In genomic region chr10:79354615-79355014, GRCh38 we compare ENCODE assay signal across 30 cellular contexts. TPM values are rescaled to one million over a fixed set of nuclear protein-coding genes. Genes with fewer than 3 reads are reported as not detected.
DNase-seq lines count a peak whose midpoint lies in the region; ATAC-seq, FAIRE-seq and TF ChIP-seq lines count a peak whose summit lies in the region.
"Had no signal": no experiment of that assay in that cellular context is flagged by ENCODE, and none has a peak within 500 bp of the region (broad histone marks: within the 10 kb centered on the region; RNA-seq: fewer than 3 reads in every experiment).

No MANE protein-coding gene starts in this region.

- intact Hi-C loops in IMR-90 (cut with micrococcal nuclease) = no loop called here
- intact Hi-C loops in K562 (cut with micrococcal nuclease) = no loop called here

- H2BK5ac ChIP-seq in IMR-90 (ENCODE audit: low read depth, low read length, poor library complexity, severe bottlenecking) = no peak overlapping the region

- in situ Hi-C loops in IMR-90 (cut with MboI; ENCODE audit: low sequenced_read_pairs) (no loop called here), K562 (cut with MboI) (no loop called here)

- H3K36me3 ChIP-seq in IMR-90 (ENCODE audit: control insufficient read depth, insufficient read depth, low read length) (peaks cover 62% of the 10 kb centered on the region), K562 (ENCODE audit: control insufficient read depth, insufficient read depth, low read length) (peaks cover 63% of the 10 kb centered on the region)

- peak overlapping the region; percentile 3 for H2AK9ac ChIP-seq in IMR-90 (replicated peaks; ENCODE audit: low read depth, low read length, poor library complexity)

- peaks cover 1% of the 10 kb centered on the region; the same call in 1 of the 2 replicates for H3K4me1 ChIP-seq in IMR-90 (ENCODE audit: control insufficient read depth, insufficient read depth, low read length)
- H3K4me1 ChIP-seq in K562 (replicated peaks in 1 of 2; ENCODE audit: control insufficient read depth in 2 of 2, insufficient read depth in 2 of 2, low read length in 2 of 2) = peaks cover 6 to 17% of the 10 kb centered on the region in 2 experiments; a peak in 4 of 5 replicates
- H3K4me1 ChIP-seq: Peyer's patch, tibial artery had no signal

- H4K20me1 ChIP-seq in IMR-90 (ENCODE audit: insufficient read depth, low read length) (peaks cover 46% of the 10 kb centered on the region), K562 (replicated peaks; ENCODE audit: control insufficient read depth, insufficient read depth, low read length) (peaks cover 10% of the 10 kb centered on the region)

- H3K9ac ChIP-seq in IMR-90 (ENCODE audit: low read depth, low read length) (no peak overlapping the region), K562 (ENCODE audit: insufficient read depth in 1 of 2, low read depth in 2 of 2, low read length in 2 of 2) (no peak overlapping the region)

- dilution Hi-C loops in IMR-90 (cut with HindIII; ENCODE audit: low sequenced_read_pairs, unreplicated experiment) = no loop called here

- no peak for TF ChIP-seq EP300 in K562 (IDR thresholded peaks at IDR 0.05; ENCODE audit: low read length)

- no peaks in the 10 kb centered on the region for H3K27me3 ChIP-seq in IMR-90 (ENCODE audit: control insufficient read depth, insufficient read depth, low read length)
- H3K27me3 ChIP-seq in K562 (ENCODE audit: control insufficient read depth in 2 of 2, insufficient read depth in 2 of 2, low read length in 2 of 2) = no peaks in the 10 kb centered on the region
- H3K27me3 ChIP-seq: Peyer's patch, right atrium auricular region, stomach, tibial artery had no signal

- no peaks in the 10 kb centered on the region for H3K9me3 Mint-ChIP-seq in activated naive CD8-positive, alpha-beta T cell treated with anti-CD3 and anti-CD28 coated beads, Interleukin-2, amount 10 ng/mL, durations not matched to agents 7 days and 5 days
- no peaks in the 10 kb centered on the region for H3K9me3 Mint-ChIP-seq in activated naive CD8-positive, alpha-beta T cell treated with anti-CD3 and anti-CD28 coated beads for 36 hours
- H3K9me3 Mint-ChIP-seq in stimulated activated memory B cell treated with anti-CD40 and anti-IgM and Interleukin-4, amounts not matched to agents 10 μg/mL and 1 μg/mL and 100 μg/mL, for 72 hours = no peaks in the 10 kb centered on the region
- no peaks in the 10 kb centered on the region for H3K9me3 Mint-ChIP-seq in chondrocyte (ENCODE audit: low read depth)
- H3K9me3 Mint-ChIP-seq: activated CD4-positive, alpha-beta T cell treated with anti-CD3 and anti-CD28 coated beads, Interleukin-2, amount 10 ng/mL, durations not matched to agents 24 days and 14 days; CD8-positive, alpha-beta memory T cell had no signal

- H3K36me3 Mint-ChIP-seq in activated naive CD8-positive, alpha-beta T cell treated with anti-CD3 and anti-CD28 coated beads, Interleukin-2, amount 10 ng/mL, durations not matched to agents 7 days and 5 days = peaks cover 48% of the 10 kb centered on the region
- H3K36me3 Mint-ChIP-seq in activated naive CD8-positive, alpha-beta T cell treated with anti-CD3 and anti-CD28 coated beads for 36 hours = peaks cover 57% of the 10 kb centered on the region
- peaks cover 74% of the 10 kb centered on the region for H3K36me3 Mint-ChIP-seq in stimulated activated memory B cell treated with anti-CD40 and anti-IgM and Interleukin-4, amounts not matched to agents 10 μg/mL and 1 μg/mL and 100 μg/mL, for 72 hours
- H3K36me3 Mint-ChIP-seq in chondrocyte (ENCODE audit: low read depth) = peaks cover 31% of the 10 kb centered on the region

- H3K9me3 ChIP-seq in IMR-90 (ENCODE audit: control insufficient read depth, insufficient read depth, low read length) = no peaks in the 10 kb centered on the region
- H3K9me3 ChIP-seq in K562 (replicated peaks; ENCODE audit: control insufficient read depth, insufficient read depth, low read depth, low read length) = no peaks in the 10 kb centered on the region
- H3K9me3 ChIP-seq: Peyer's patch, right atrium auricular region, stomach, tibial artery had no signal

- peaks cover 12% of the 10 kb centered on the region for H3K9me1 ChIP-seq in IMR-90 (ENCODE audit: insufficient read depth, low read length)
- peaks cover 11% of the 10 kb centered on the region for H3K9me1 ChIP-seq in K562 (ENCODE audit: control insufficient read depth, insufficient read depth, low read length)

- no peak overlapping the region for H4K91ac ChIP-seq in IMR-90 (ENCODE audit: insufficient read depth, low read depth, low read length)

- CTCF ChIA-PET in IMR-90 (lab: Yijun Ruan, JAX) (no interaction called here), K562 (lab: Yijun Ruan, JAX; ENCODE audit: low intra/inter-chr PET ratio) (no interaction called here)

- H3K27ac ChIP-seq in IMR-90 (ENCODE audit: insufficient read depth, low read length) (no peak overlapping the region), K562 (ENCODE audit: extremely low read depth, low read depth, low read length) (no peak overlapping the region)
- H3K27ac ChIP-seq: Peyer's patch, right atrium auricular region, stomach, tibial artery, WERI-Rb-1 had no signal

- FAIRE-seq in K562 (lab: Jason Lieb, UNC) = no peak
- FAIRE-seq: bronchial epithelial cell, colon had no signal

- peaks cover 19 to 55% of the 10 kb centered on the region in 2 experiments for H3K79me1 ChIP-seq in IMR-90 (ENCODE audit: low read depth in 1 of 2, low read length in 2 of 2)

- peaks cover 41% of the 10 kb centered on the region for H3K4me1 Mint-ChIP-seq in activated naive CD8-positive, alpha-beta T cell treated with anti-CD3 and anti-CD28 coated beads, Interleukin-2, amount 10 ng/mL, durations not matched to agents 7 days and 5 days
- peaks cover 33% of the 10 kb centered on the region for H3K4me1 Mint-ChIP-seq in activated naive CD8-positive, alpha-beta T cell treated with anti-CD3 and anti-CD28 coated beads for 36 hours
- H3K4me1 Mint-ChIP-seq in stimulated activated memory B cell treated with anti-CD40 and anti-IgM and Interleukin-4, amounts not matched to agents 10 μg/mL and 1 μg/mL and 100 μg/mL, for 72 hours = peaks cover 73% of the 10 kb centered on the region
- H3K4me1 Mint-ChIP-seq in chondrocyte (ENCODE audit: low read depth) = no peaks in the 10 kb centered on the region

- POLR2A ChIA-PET in activated naive CD8-positive, alpha-beta T cell treated with anti-CD3 and anti-CD28 coated beads, Interleukin-2, amount 10 ng/mL, durations not matched to agents 7 days and 5 days (lab: Charles Lee) = interaction anchor here (0.9 to 1.0 kb wide), 2 partner anchors 33 to 38 kb away, joined by 3 read pairs; no protein-coding TSS in a partner anchor
- POLR2A ChIA-PET in IMR-90 (lab: Charles Lee; ENCODE audit: unreplicated experiment) = no interaction called here
- POLR2A ChIA-PET in K562 (lab: Yijun Ruan, JAX) = interaction anchor here (0.6 to 1.7 kb wide), 6 partner anchors 10 to 1187 kb away, joined by 3 to 6 read pairs (median 3); no protein-coding TSS in a partner anchor

- no peak overlapping the region for H4K5ac ChIP-seq in IMR-90 (ENCODE audit: low read depth, low read length)

- H2AK5ac ChIP-seq in IMR-90 (ENCODE audit: low read depth, low read length) = no peak overlapping the region

- no peak overlapping the region for H3K56ac ChIP-seq in IMR-90 (ENCODE audit: extremely low read depth, insufficient read depth, low read length)

- H3K27ac Mint-ChIP-seq in activated naive CD8-positive, alpha-beta T cell treated with anti-CD3 and anti-CD28 coated beads, Interleukin-2, amount 10 ng/mL, durations not matched to agents 7 days and 5 days = no peak overlapping the region
- H3K27ac Mint-ChIP-seq in activated naive CD8-positive, alpha-beta T cell treated with anti-CD3 and anti-CD28 coated beads for 36 hours = no peak overlapping the region
- H3K27ac Mint-ChIP-seq in stimulated activated memory B cell treated with anti-CD40 and anti-IgM and Interleukin-4, amounts not matched to agents 10 μg/mL and 1 μg/mL and 100 μg/mL, for 72 hours = peak overlapping the region; percentile 61
- H3K27ac Mint-ChIP-seq in chondrocyte (ENCODE audit: unreplicated experiment) = no peak overlapping the region
- H3K27ac Mint-ChIP-seq: activated CD4-positive, alpha-beta T cell treated with anti-CD3 and anti-CD28 coated beads, Interleukin-2, amount 10 ng/mL, durations not matched to agents 24 days and 14 days had no signal

- peaks cover 16% of the 10 kb centered on the region for H3K79me2 ChIP-seq in K562 (ENCODE audit: control insufficient read depth, insufficient read depth, low read length)

- BruUV-seq in IMR-90 (replicated peaks; lab: Mats Ljungman, UMichigan) (no TSS peak), K562 (replicated peaks; lab: Mats Ljungman, UMichigan) (no TSS peak)

- H3K27me3 Mint-ChIP-seq in activated naive CD8-positive, alpha-beta T cell treated with anti-CD3 and anti-CD28 coated beads, Interleukin-2, amount 10 ng/mL, durations not matched to agents 7 days and 5 days = no peaks in the 10 kb centered on the region
- H3K27me3 Mint-ChIP-seq in activated naive CD8-positive, alpha-beta T cell treated with anti-CD3 and anti-CD28 coated beads for 36 hours = no peaks in the 10 kb centered on the region
- H3K27me3 Mint-ChIP-seq in stimulated activated memory B cell treated with anti-CD40 and anti-IgM and Interleukin-4, amounts not matched to agents 10 μg/mL and 1 μg/mL and 100 μg/mL, for 72 hours = no peaks in the 10 kb centered on the region
- no peaks in the 10 kb centered on the region for H3K27me3 Mint-ChIP-seq in chondrocyte (ENCODE audit: low read depth)
- H3K27me3 Mint-ChIP-seq: activated CD4-positive, alpha-beta T cell treated with anti-CD3 and anti-CD28 coated beads, Interleukin-2, amount 10 ng/mL, durations not matched to agents 24 days and 14 days; CD8-positive, alpha-beta memory T cell had no signal

- H3K4me3 ChIP-seq in IMR-90 (ENCODE audit: insufficient read depth, low read depth, low read length) (no peak overlapping the region), K562 (no peak overlapping the region)
- H3K4me3 ChIP-seq: Peyer's patch, right atrium auricular region, smooth muscle cell, stomach, tibial artery had no signal

- DNase-seq in activated naive CD8-positive, alpha-beta T cell treated with anti-CD3 and anti-CD28 coated beads, Interleukin-2, amount 10 ng/mL, durations not matched to agents 7 days and 5 days = no peak
- no peak for DNase-seq in activated naive CD8-positive, alpha-beta T cell treated with anti-CD3 and anti-CD28 coated beads for 36 hours
- no peak for DNase-seq in IMR-90
- peak in 1 of 4 experiments; percentile 16 for DNase-seq in K562 (ENCODE audit: extremely low read depth in 1 of 4, low spot score in 3 of 4)
- DNase-seq in H4 (ENCODE audit: low spot score) = no peak
- DNase-seq in chondrocyte (ENCODE audit: low spot score) = no peak
- no peak for DNase-seq in SIG-M5 (lab: John Stamatoyannopoulos, UW)
- DNase-seq: activated CD4-positive, alpha-beta T cell treated with anti-CD3 and anti-CD28 coated beads, Interleukin-2, amount 10 ng/mL, durations not matched to agents 24 days and 14 days; activated naive CD4-positive, alpha-beta T cell treated with Interleukin-2 at 50 U/mL for 16 hours; CD8-positive, alpha-beta memory T cell; DMS 273 treated with DMSO at 0.1 percent for 48 hours; EL; HCEC 1CT; hippocampal formation; left cardiac atrium; NCI-H146; NCI-H2107; NCI-H345; NCI-H69; SHP77 treated with DMSO at 0.1 percent for 48 hours; stomach; SW 1271; tibial artery; WERI-Rb-1 had no signal

- no peak overlapping the region for H3K14ac ChIP-seq in IMR-90 (replicated peaks; ENCODE audit: low read depth, low read length)

- no peak for TF ChIP-seq RAD21 in IMR-90 (IDR thresholded peaks at IDR 0.05; ENCODE audit: low read length)
- no peak for TF ChIP-seq RAD21 in K562 (CRISPR knock-in tag; conservative IDR thresholded peaks at IDR 0.05 in 1 of 2, IDR thresholded peaks at IDR 0.05 in 1 of 2)

- no peak for TF ChIP-seq CTCF in IMR-90 (conservative IDR thresholded peaks at IDR 0.05; ENCODE audit: low read depth, low read length)
- no peak for TF ChIP-seq CTCF in K562 (IDR thresholded peaks at IDR 0.05 in 2 of 3, conservative IDR thresholded peaks at IDR 0.05 in 1 of 3; ENCODE audit: insufficient read depth in 2 of 3, low read depth in 1 of 3, low read length in 3 of 3)
- no peak for TF ChIP-seq CTCF in chondrocyte (IDR thresholded peaks at IDR 0.05)

- no peak overlapping the region for H3K18ac ChIP-seq in IMR-90 (ENCODE audit: low read depth, low read length)

- no peak overlapping the region for H3K23ac ChIP-seq in IMR-90 (ENCODE audit: low read depth, low read length)

- no peak overlapping the region for H2BK20ac ChIP-seq in IMR-90 (ENCODE audit: low read depth, low read length)

- 100% methylated on average over 2 of the region's 6 CpGs; no CpG with 5 or more reads in 1 of the 2 experiments for WGBS in IMR-90 (ENCODE audit: extremely low coverage in 2 of 2, insufficient read length in 1 of 2), 2 experiments
- WGBS in K562 (ENCODE audit: insufficient coverage, low coverage, missing lambda C conversion rate) = 85% methylated on average over 6 of the region's 6 CpGs

- H3K4me2 ChIP-seq in IMR-90 (ENCODE audit: low read depth, low read length) = no peak overlapping the region
- no peak overlapping the region for H3K4me2 ChIP-seq in K562 (ENCODE audit: insufficient read depth, low read length)
- H3K4me2 ChIP-seq: smooth muscle cell had no signal

- H2BK120ac ChIP-seq in IMR-90 (ENCODE audit: low read depth, low read length) = no peak overlapping the region

- TF ChIP-seq POLR2A in IMR-90 (IDR thresholded peaks at IDR 0.05; ENCODE audit: low read depth, low read length) = no peak
- TF ChIP-seq POLR2A in K562 (conservative IDR thresholded peaks at IDR 0.05) = no peak

- ATAC-seq in activated naive CD8-positive, alpha-beta T cell treated with anti-CD3 and anti-CD28 coated beads, Interleukin-2, amount 10 ng/mL, durations not matched to agents 7 days and 5 days (ENCODE audit: low read depth) = no peak
- ATAC-seq in IMR-90 (ENCODE audit: low read depth) (no peak), K562 (peak; percentile 19)
- ATAC-seq in stimulated activated memory B cell treated with anti-CD40 and anti-IgM and Interleukin-4, amounts not matched to agents 10 μg/mL and 1 μg/mL and 100 μg/mL, for 72 hours = no peak
- ATAC-seq: left cardiac atrium had no signal

- H2AFZ ChIP-seq in IMR-90 (replicated peaks; ENCODE audit: low read length, poor library complexity) = no peak overlapping the region
- no peak overlapping the region for H2AFZ ChIP-seq in K562 (ENCODE audit: low read depth, low read length)

- no peak overlapping the region for H4K8ac ChIP-seq in IMR-90 (ENCODE audit: low read depth in 2 of 2, low read length in 2 of 2)

- no peak overlapping the region for H3K4ac ChIP-seq in IMR-90 (ENCODE audit: low read depth, low read length)

- H3K4me3 Mint-ChIP-seq in activated naive CD8-positive, alpha-beta T cell treated with anti-CD3 and anti-CD28 coated beads, Interleukin-2, amount 10 ng/mL, durations not matched to agents 7 days and 5 days = peak overlapping the region; percentile 20
- no peak overlapping the region for H3K4me3 Mint-ChIP-seq in activated naive CD8-positive, alpha-beta T cell treated with anti-CD3 and anti-CD28 coated beads for 36 hours
- H3K4me3 Mint-ChIP-seq in stimulated activated memory B cell treated with anti-CD40 and anti-IgM and Interleukin-4, amounts not matched to agents 10 μg/mL and 1 μg/mL and 100 μg/mL, for 72 hours = no peak overlapping the region
- no peak overlapping the region for H3K4me3 Mint-ChIP-seq in chondrocyte (ENCODE audit: unreplicated experiment)
- H3K4me3 Mint-ChIP-seq: activated CD4-positive, alpha-beta T cell treated with anti-CD3 and anti-CD28 coated beads, Interleukin-2, amount 10 ng/mL, durations not matched to agents 24 days and 14 days had no signal

- H2BK15ac ChIP-seq in IMR-90 (ENCODE audit: low read depth, low read length) = no peak overlapping the region

RNA-seq across cellular contexts. Expression of gene PPIF, which starts 7.3 kb away (rescaled TPM):
- total RNA-seq in activated naive CD8-positive, alpha-beta T cell treated with anti-CD3 and anti-CD28 coated beads, Interleukin-2, amount 10 ng/mL, durations not matched to agents 7 days and 5 days = 10 to 100 TPM; 56.9 to 57.0 TPM
- total RNA-seq in activated naive CD8-positive, alpha-beta T cell treated with anti-CD3 and anti-CD28 coated beads for 36 hours = 100 to 1,000 TPM; 163 to 176 TPM
- 29.2 and 29.7 TPM in 2 replicates for total RNA-seq in IMR-90 (2012; rRNA removed)
- polyA plus RNA-seq in IMR-90 (2012; rRNA removed) = 127 and 130 TPM in 2 replicates
- polyA plus RNA-seq in IMR-90 (2012; cell fraction: cytosol; rRNA removed) = 113 and 150 TPM in 2 replicates
- 205 and 248 TPM in 2 replicates for polyA plus RNA-seq in IMR-90 (2012; cell fraction: nucleus; rRNA removed; ENCODE audit: low replicate concordance)
- total RNA-seq in K562 (2011; cell fraction: chromatin; rRNA removed; ENCODE audit: low replicate concordance) = 96.3 and 215 TPM in 2 replicates
- 144 and 155 TPM in 2 replicates for total RNA-seq in K562 (2011; cell fraction: nucleolus; rRNA removed)
- total RNA-seq in K562 (2011; cell fraction: nucleoplasm; rRNA removed) = 118 and 119 TPM in 2 replicates
- total RNA-seq in K562 (2014; rRNA removed) = 53.4 and 69.8 TPM in 2 replicates
- total RNA-seq in K562 (2014; rRNA removed; fragmentation: Illumina TruSeq; extraction: Trizol) = 97.7 and 108 TPM in 2 replicates
- total RNA-seq in K562 (2015; rRNA removed; fragmentation: Illumina TruSeq; extraction: Trizol) = 117 and 119 TPM in 2 replicates
- 235 and 239 TPM in 2 replicates for total RNA-seq in K562 (2021)
- polyA plus RNA-seq in K562 (2011; rRNA removed) = 148 and 175 TPM in 2 replicates
- 202 and 255 TPM in 2 replicates for polyA plus RNA-seq in K562 (2011; cell fraction: cytosol; rRNA removed)
- polyA plus RNA-seq in K562 (2011; cell fraction: nucleus; rRNA removed) = 198 and 337 TPM in 2 replicates
- 180 and 222 TPM in 2 replicates for polyA plus RNA-seq in K562 (2012)
- 250 and 287 TPM in 2 replicates for polyA plus RNA-seq in K562 (2014; fragmentation: Illumina TruSeq; extraction: Trizol)
- polyA plus RNA-seq in K562 (2014; fragmentation: Nextera tagmentation; extraction: Ambion mirVana) = 10 to 100 TPM; 40.9 to 51.1 TPM
- polyA plus RNA-seq in K562 (2014; rRNA removed) = 154 and 168 TPM in 2 replicates
- polyA minus RNA-seq in K562 (2011; rRNA and poly(A)+ RNA removed) = 91.8 and 131 TPM in 2 replicates
- polyA minus RNA-seq in K562 (2011; cell fraction: cytosol; rRNA and poly(A)+ RNA removed) = 98.9 and 104 TPM in 2 replicates
- 116 and 136 TPM in 2 replicates for polyA minus RNA-seq in K562 (2011; cell fraction: nucleus; rRNA and poly(A)+ RNA removed)
- 45.2 and 52.3 TPM in 2 replicates for total RNA-seq in H4 (2014; rRNA removed; shearing (Covaris generic))
- total RNA-seq in chondrocyte = 11.0 to 16.2 TPM (median 15.2 TPM) in 3 replicates
